ENCODE assay signal across 2 cellular contexts in genomic region chr14:83483063-83483462, GRCh38.
TF ChIP-seq lines count a peak whose summit lies in the region.

No MANE protein-coding gene starts in this region.

TF ChIP-seq in GM23338, 12 proteins besides CTCF, POLR2A, EP300 and RAD21 (continued from another document):
- TF ChIP-seq ZNF462 (CRISPR knock-in tag; IDR thresholded peaks at IDR 0.05) (no peak), POLR2AphosphoS5 (IDR thresholded peaks at IDR 0.05; ENCODE audit: low read depth) (no peak), CREB1 (CRISPR knock-in tag; IDR thresholded peaks at IDR 0.05; ENCODE audit: low read depth) (no peak), REST (IDR thresholded peaks at IDR 0.05; ENCODE audit: unreplicated experiment) (no peak), EZH2phosphoT487 (IDR thresholded peaks at IDR 0.05; ENCODE audit: unreplicated experiment) (no peak), ETS1 (IDR thresholded peaks at IDR 0.05) (no peak), ZNF114 (CRISPR knock-in tag; IDR thresholded peaks at IDR 0.05) (no peak), NANOG (IDR thresholded peaks at IDR 0.05; ENCODE audit: borderline replicate concordance) (no peak), STAT1 (IDR thresholded peaks at IDR 0.05; ENCODE audit: unreplicated experiment) (no peak), EZH2 (IDR thresholded peaks at IDR 0.05; ENCODE audit: low read depth, unreplicated experiment) (no peak)

TF ChIP-seq in SK-N-SH treated with all-trans-retinoic acid at 6 μM for 48 hours, 23 proteins besides CTCF, POLR2A, EP300 and RAD21 (continued from another document):
- no peak for TF ChIP-seq PATZ1 (CRISPR knock-in tag; IDR thresholded peaks at IDR 0.05; ENCODE audit: borderline replicate concordance)
- no peak for TF ChIP-seq CREB5 (CRISPR knock-in tag; IDR thresholded peaks at IDR 0.05; ENCODE audit: low read depth)
- TF ChIP-seq OSR1 (CRISPR knock-in tag; IDR thresholded peaks at IDR 0.05): no peak
- TF ChIP-seq ZNF70 (CRISPR knock-in tag; IDR thresholded peaks at IDR 0.05): no peak
- TF ChIP-seq ESRRG (CRISPR knock-in tag; IDR thresholded peaks at IDR 0.05): no peak
